27 cellular contexts compared by ENCODE assay signal in the genomic region with DNA sequence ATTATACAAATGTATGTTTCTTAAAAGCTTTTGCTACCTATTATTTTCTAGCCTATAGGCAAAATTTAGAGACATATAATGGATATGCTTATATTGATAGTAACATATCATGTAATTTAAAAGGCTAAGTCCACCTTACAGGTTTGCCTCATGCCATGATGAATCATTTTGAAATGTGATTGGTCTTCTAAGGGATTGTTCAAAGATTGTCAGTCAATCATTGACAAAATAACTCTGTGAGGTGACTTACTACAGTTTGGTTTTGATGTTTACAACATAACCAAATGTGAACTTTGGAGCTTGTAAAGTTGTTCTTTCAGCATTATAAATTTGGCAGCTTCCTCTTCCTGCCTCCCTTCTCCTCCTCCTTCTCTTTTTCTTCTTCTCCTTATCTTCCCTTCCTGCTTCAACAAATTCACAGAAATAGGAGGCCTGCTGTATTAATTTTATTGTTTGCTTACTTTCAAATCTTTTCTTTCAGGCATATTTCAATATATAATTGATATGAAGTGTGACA. TPM values are rescaled to one million over a fixed set of nuclear protein-coding genes. Genes with fewer than 3 reads are reported as not detected.
DNase-seq lines count a peak whose midpoint lies in the region; ATAC-seq and TF ChIP-seq lines count a peak whose summit lies in the region.
"Had no signal": no experiment of that assay in that cellular context is flagged by ENCODE, and none has a peak within 500 bp of the region (broad histone marks: within the 10 kb centered on the region; RNA-seq: fewer than 3 reads in every experiment).

No MANE protein-coding gene starts in this region.

- no peak overlapping the region for H2AFZ ChIP-seq in OCI-LY7 (ENCODE audit: low read length)

- CTCF ChIA-PET in Caco-2 (lab: Charles Lee), result interaction anchor here (0.6 to 2.0 kb wide), 4 partner anchors 9 to 1004 kb away, joined by 3 to 14 read pairs (median 4); partner anchors contain the start of gene ZFP64
- CTCF ChIA-PET in OCI-LY7 (lab: Charles Lee; ENCODE audit: unreplicated experiment), result no interaction called here

- no peaks in the 10 kb centered on the region for H4K20me1 ChIP-seq in OCI-LY7 (ENCODE audit: insufficient read depth, low read length)

- peaks cover 24% of the 10 kb centered on the region for H3K4me1 Mint-ChIP-seq in Caco-2 (ENCODE audit: low read depth, unreplicated experiment)
- H3K4me1 Mint-ChIP-seq in activated T-helper 17 cell treated with anti-CD3 and anti-CD28 coated beads, Interleukin-2, amount 50 U/mL, for 72 hours, result no peaks in the 10 kb centered on the region
- H3K4me1 Mint-ChIP-seq: activated B cell treated with CpG ODN at 0.5 μM for 24 hours; activated naive CD4-positive, alpha-beta T cell treated with anti-CD3 and anti-CD28 coated beads, Interleukin-2, amount 10 ng/mL, durations not matched to agents 7 days and 5 days; central memory CD8-positive, alpha-beta T cell had no signal

- TF ChIP-seq CTCF in Caco-2 (IDR thresholded peaks at IDR 0.05; ENCODE audit: insufficient read depth in 1 of 2, low read depth in 1 of 2, low read length in 1 of 2, severe bottlenecking in 1 of 2, unreplicated experiment in 1 of 2) (no peak), OCI-LY7 (conservative IDR thresholded peaks at IDR 0.05; ENCODE audit: low read length) (no peak), ascending aorta (IDR thresholded peaks at IDR 0.05) (no peak)

- POLR2A ChIA-PET in Caco-2 (lab: Charles Lee), result no interaction called here
- POLR2A ChIA-PET in OCI-LY7 (lab: Charles Lee), result interaction anchor here (0.6 kb wide), 2 partner anchors 218 to 510 kb away, joined by 3 read pairs; no protein-coding TSS in a partner anchor

- BruUV-seq in Caco-2 (replicated peaks; lab: Mats Ljungman, UMichigan) (no TSS peak), OCI-LY7 (replicated peaks; lab: Mats Ljungman, UMichigan) (no TSS peak)

- H3K27me3 Mint-ChIP-seq in Caco-2 (ENCODE audit: insufficient read depth, unreplicated experiment), result no peaks in the 10 kb centered on the region
- peaks cover 9% of the 10 kb centered on the region for H3K27me3 Mint-ChIP-seq in activated T-helper 17 cell treated with anti-CD3 and anti-CD28 coated beads, Interleukin-2, amount 50 U/mL, for 72 hours

- no peak overlapping the region for H3K4me3 Mint-ChIP-seq in Caco-2 (ENCODE audit: unreplicated experiment)
- H3K4me3 Mint-ChIP-seq in activated T-helper 17 cell treated with anti-CD3 and anti-CD28 coated beads, Interleukin-2, amount 50 U/mL, for 72 hours, result no peak overlapping the region
- H3K4me3 Mint-ChIP-seq: activated B cell treated with CpG ODN at 0.5 μM for 24 hours; activated CD8-positive, alpha-beta T cell treated with anti-CD3 and anti-CD28 coated beads for 36 hours; activated naive CD4-positive, alpha-beta T cell treated with anti-CD3 and anti-CD28 coated beads, Interleukin-2, amount 10 ng/mL, durations not matched to agents 7 days and 5 days; central memory CD8-positive, alpha-beta T cell; T-helper 17 cell had no signal

- H3K9me3 Mint-ChIP-seq in Caco-2 (ENCODE audit: unreplicated experiment), result peaks cover 17% of the 10 kb centered on the region
- no peaks in the 10 kb centered on the region for H3K9me3 Mint-ChIP-seq in activated T-helper 17 cell treated with anti-CD3 and anti-CD28 coated beads, Interleukin-2, amount 50 U/mL, for 72 hours
- H3K9me3 Mint-ChIP-seq: activated B cell treated with CpG ODN at 0.5 μM for 24 hours; activated CD8-positive, alpha-beta T cell treated with anti-CD3 and anti-CD28 coated beads for 36 hours; activated naive CD4-positive, alpha-beta T cell treated with anti-CD3 and anti-CD28 coated beads, Interleukin-2, amount 10 ng/mL, durations not matched to agents 7 days and 5 days; central memory CD8-positive, alpha-beta T cell had no signal

- H3K4me2 ChIP-seq in OCI-LY7 (ENCODE audit: low read length), result no peak overlapping the region

- no peaks in the 10 kb centered on the region; the same call in 1 of the 2 replicates for H3K36me3 ChIP-seq in Caco-2 (ENCODE audit: control insufficient read depth, insufficient read depth, low read length)
- H3K36me3 ChIP-seq in OCI-LY7 (ENCODE audit: insufficient read depth, low read length), result no peaks in the 10 kb centered on the region
- no peaks in the 10 kb centered on the region for H3K36me3 ChIP-seq in ascending aorta
- H3K36me3 ChIP-seq: gastrocnemius medialis, left ventricle myocardium inferior, SJSA1, thyroid gland had no signal

- H3K27ac ChIP-seq in OCI-LY7 (ENCODE audit: low read depth, low read length, poor library complexity, severe bottlenecking), result no peak overlapping the region
- H3K27ac ChIP-seq in ascending aorta, result no peak overlapping the region
- H3K27ac ChIP-seq: C4-2B, gastrocnemius medialis, left ventricle myocardium inferior, SJSA1, thyroid gland had no signal

- DNase-seq in Caco-2 (peak in 1 of 2 experiments; percentile 76), SW480 (ENCODE audit: low spot score) (peak; percentile 85), left colon (no peak), OCI-LY7 (ENCODE audit: low spot score) (no peak), ascending aorta (ENCODE audit: low spot score in 2 of 2) (no peak), NCI-H748 treated with DMSO at 0.1 percent for 48 hours (lab: John Stamatoyannopoulos, UW) (no peak)
- DNase-seq: activated B cell treated with CpG ODN at 0.5 μM for 24 hours; activated CD8-positive, alpha-beta T cell treated with anti-CD3 and anti-CD28 coated beads for 36 hours; activated naive CD4-positive, alpha-beta T cell treated with anti-CD3 and anti-CD28 coated beads, Interleukin-2, amount 10 ng/mL, durations not matched to agents 7 days and 5 days; aorta; DMS 273 treated with DMSO at 0.1 percent for 48 hours; gastrocnemius medialis; GF-D8; left ventricle myocardium inferior; midbrain; MM.1S; NCI-H1694 treated with DMSO at 0.1 percent for 48 hours; stimulated activated CD4-positive, alpha-beta T cell treated with anti-CD3 and anti-CD28 coated beads, Interleukin-1b, Interleukin-23, amount 100 ng/mL, for 48 hours; stimulated activated naive CD4-positive, alpha-beta T cell treated with Interleukin-2 at 50 U/mL for 16 hours; T-helper 17 cell; thyroid gland had no signal

- H3K79me2 ChIP-seq in OCI-LY7 (ENCODE audit: insufficient read depth, low read depth, low read length), result no peaks in the 10 kb centered on the region

- H3K4me3 ChIP-seq in Caco-2 (ENCODE audit: low read depth, low read length) (no peak overlapping the region), OCI-LY7 (ENCODE audit: low read depth, low read length, poor library complexity, severe bottlenecking) (no peak overlapping the region), ascending aorta (no peak overlapping the region)
- H3K4me3 ChIP-seq: gastrocnemius medialis, left ventricle myocardium inferior, SJSA1, thyroid gland had no signal

- ATAC-seq in GM21786 (IDR thresholded peaks at IDR 0.05; ENCODE audit: unreplicated experiment) (peak; percentile 45), left colon (peak; percentile 93)
- ATAC-seq in activated T-helper 17 cell treated with anti-CD3 and anti-CD28 coated beads, Interleukin-2, amount 50 U/mL, for 72 hours (replicated peaks), result no peak
- ATAC-seq: activated CD8-positive, alpha-beta T cell treated with anti-CD3 and anti-CD28 coated beads for 36 hours; gastrocnemius medialis; HCT116; T-helper 17 cell had no signal

- no peaks in the 10 kb centered on the region for H3K9me2 ChIP-seq in OCI-LY7 (ENCODE audit: insufficient read depth, low read length)

- intact Hi-C loops in Caco-2 (cut with micrococcal nuclease; ENCODE audit: unreplicated experiment), result loop anchor here (1.0 to 2.0 kb wide), 2 partner anchors 11 to 38 kb away; no protein-coding TSS in a partner anchor
- intact Hi-C loops in left colon (cut with DNase I, micrococcal nuclease), result no loop called here
- intact Hi-C loops in OCI-LY7 (cut with micrococcal nuclease; ENCODE audit: unreplicated experiment), result no loop called here
- intact Hi-C loops in ascending aorta (cut with DNase I), result no loop called here

- H3K27ac Mint-ChIP-seq in Caco-2 (ENCODE audit: unreplicated experiment), result peak overlapping the region; percentile 8
- no peak overlapping the region for H3K27ac Mint-ChIP-seq in activated T-helper 17 cell treated with anti-CD3 and anti-CD28 coated beads, Interleukin-2, amount 50 U/mL, for 72 hours
- H3K27ac Mint-ChIP-seq: activated B cell treated with CpG ODN at 0.5 μM for 24 hours; activated CD8-positive, alpha-beta T cell treated with anti-CD3 and anti-CD28 coated beads for 36 hours; activated naive CD4-positive, alpha-beta T cell treated with anti-CD3 and anti-CD28 coated beads, Interleukin-2, amount 10 ng/mL, durations not matched to agents 7 days and 5 days; T-helper 17 cell had no signal

- H3K4me1 ChIP-seq in Caco-2 (peaks cover 25% of the 10 kb centered on the region), OCI-LY7 (ENCODE audit: insufficient read depth, low read length, poor library complexity, severe bottlenecking) (no peaks in the 10 kb centered on the region), ascending aorta (no peaks in the 10 kb centered on the region)
- H3K4me1 ChIP-seq: gastrocnemius medialis, SJSA1, thyroid gland had no signal

- H3K36me3 Mint-ChIP-seq in Caco-2 (ENCODE audit: insufficient read depth, unreplicated experiment), result no peaks in the 10 kb centered on the region
- H3K36me3 Mint-ChIP-seq in activated T-helper 17 cell treated with anti-CD3 and anti-CD28 coated beads, Interleukin-2, amount 50 U/mL, for 72 hours (ENCODE audit: low read depth), result no peaks in the 10 kb centered on the region
- H3K36me3 Mint-ChIP-seq: activated naive CD4-positive, alpha-beta T cell treated with anti-CD3 and anti-CD28 coated beads, Interleukin-2, amount 10 ng/mL, durations not matched to agents 7 days and 5 days had no signal

- H3K9me3 ChIP-seq in Caco-2 (no peaks in the 10 kb centered on the region), OCI-LY7 (ENCODE audit: low read length) (no peaks in the 10 kb centered on the region), ascending aorta (no peaks in the 10 kb centered on the region)
- H3K9me3 ChIP-seq: gastrocnemius medialis, left ventricle myocardium inferior, SJSA1, thyroid gland had no signal

- no peaks in the 10 kb centered on the region for H3K27me3 ChIP-seq in Caco-2 (replicated peaks; ENCODE audit: control insufficient read depth, insufficient read depth, low read length)
- H3K27me3 ChIP-seq in ascending aorta, result no peaks in the 10 kb centered on the region
- H3K27me3 ChIP-seq: SJSA1, thyroid gland had no signal

RNA-seq across cellular contexts. Expression of gene ZFP64, which starts 39.7 kb away (rescaled TPM):
- total RNA-seq in Caco-2 (2022) (25.4 and 25.6 TPM in 2 replicates), left colon (10 to 100 TPM; 16.4 to 17.9 TPM), OCI-LY7 (2022) (16.7 and 19.0 TPM in 2 replicates), ascending aorta (3.4 TPM)
- 10.0 and 14.4 TPM in 2 replicates for total RNA-seq in OCI-LY7 (2014; rRNA removed; shearing (Covaris generic))
- total RNA-seq in activated T-helper 17 cell treated with anti-CD3 and anti-CD28 coated beads, Interleukin-2, amount 50 U/mL, for 72 hours, result 10 to 100 TPM; 11.3 to 12.8 TPM
